1 cellular context compared by ENCODE assay signal in the genomic region with DNA sequence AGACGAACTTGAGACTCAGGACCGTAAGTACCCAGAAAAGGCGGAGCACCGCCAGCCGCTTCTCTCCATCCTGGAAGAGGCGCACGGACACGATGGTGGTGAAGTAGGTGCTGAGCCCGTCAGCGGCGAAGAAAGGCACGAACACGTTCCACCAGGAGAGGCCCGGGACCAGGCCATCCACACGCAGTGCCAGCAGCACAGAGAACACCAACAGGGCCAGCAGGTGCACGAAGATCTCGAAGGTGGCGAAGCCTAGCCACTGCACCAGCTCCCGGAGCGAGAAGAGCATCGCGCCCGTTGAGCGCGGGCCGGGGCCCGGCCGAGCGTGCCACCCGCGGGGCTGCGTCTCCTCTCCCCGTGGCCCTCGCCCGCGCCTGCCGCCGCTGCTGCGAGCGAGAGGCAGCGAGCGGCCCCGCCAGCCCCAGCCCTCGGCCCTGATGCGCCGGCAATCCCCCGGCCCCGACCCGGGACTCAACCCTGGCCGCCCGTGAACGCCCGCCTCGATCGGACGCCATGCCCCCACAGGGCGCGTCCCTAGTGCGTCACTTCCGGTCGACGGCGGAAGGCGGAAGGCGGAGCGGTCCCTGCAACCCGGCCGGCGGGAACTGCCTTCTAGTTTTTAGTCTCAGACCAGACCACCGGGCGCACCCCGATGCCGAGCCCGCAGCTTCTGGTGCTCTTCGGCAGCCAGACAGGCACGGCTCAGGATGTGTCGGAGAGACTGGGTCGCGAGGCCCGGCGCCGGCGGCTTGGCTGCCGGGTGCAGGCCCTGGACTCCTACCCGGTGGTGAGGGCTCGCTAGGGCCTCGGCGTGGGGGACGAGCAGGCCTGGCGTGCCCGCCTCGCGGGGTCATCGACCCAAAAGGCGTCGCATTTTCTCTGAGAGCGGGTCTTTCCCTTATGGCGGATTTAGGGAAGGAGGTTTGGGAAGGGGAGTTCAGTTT.
TF ChIP-seq lines count a peak whose summit lies in the region.

Gene NDOR1 (plus strand): TSS at position 575 of the 944 bp plus-strand sequence. CDS start 78 bp downstream, at position 653.
Gene TMEM203 (minus strand): TSS at position 523 of the 944 bp plus-strand sequence. CDS start 234 bp downstream, at position 289.

TF ChIP-seq in HepG2, 621 proteins besides CTCF, POLR2A, EP300 and RAD21 (continued from another document and continues in another):
- peak; percentile 63 for TF ChIP-seq ZNF781 (CRISPR knock-in tag; IDR thresholded peaks at IDR 0.05; ENCODE audit: borderline replicate concordance, not compliant biosample characterization)
- TF ChIP-seq TAF1 (CRISPR knock-in tag; IDR thresholded peaks at IDR 0.05), result peak; percentile 79
- peak; percentile 77 for TF ChIP-seq DR1 (CRISPR knock-in tag; IDR thresholded peaks at IDR 0.05)
- TF ChIP-seq, protein P1, sequence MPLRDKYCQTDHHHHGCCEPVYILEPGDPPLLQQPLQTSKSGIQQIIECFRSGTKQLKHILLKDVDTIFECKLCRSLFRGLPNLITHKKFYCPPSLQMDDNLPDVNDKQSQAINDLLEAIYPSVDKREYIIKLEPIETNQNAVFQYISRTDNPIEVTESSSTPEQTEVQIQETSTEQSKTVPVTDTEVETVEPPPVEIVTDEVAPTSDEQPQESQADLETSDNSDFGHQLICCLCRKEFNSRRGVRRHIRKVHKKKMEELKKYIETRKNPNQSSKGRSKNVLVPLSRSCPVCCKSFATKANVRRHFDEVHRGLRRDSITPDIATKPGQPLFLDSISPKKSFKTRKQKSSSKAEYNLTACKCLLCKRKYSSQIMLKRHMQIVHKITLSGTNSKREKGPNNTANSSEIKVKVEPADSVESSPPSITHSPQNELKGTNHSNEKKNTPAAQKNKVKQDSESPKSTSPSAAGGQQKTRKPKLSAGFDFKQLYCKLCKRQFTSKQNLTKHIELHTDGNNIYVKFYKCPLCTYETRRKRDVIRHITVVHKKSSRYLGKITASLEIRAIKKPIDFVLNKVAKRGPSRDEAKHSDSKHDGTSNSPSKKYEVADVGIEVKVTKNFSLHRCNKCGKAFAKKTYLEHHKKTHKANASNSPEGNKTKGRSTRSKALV (CRISPR knock-in tag; IDR thresholded peaks at IDR 0.05), result peak; percentile 23; the same call in 1 of the 2 replicates
- 0 out of 2 replicates have a peak, but pooled peaks have one; percentile 18 for TF ChIP-seq MNT (IDR thresholded peaks at IDR 0.05)
- peak; percentile 83; the same call in 1 of the 2 replicates for TF ChIP-seq SIN3A (IDR thresholded peaks at IDR 0.05; ENCODE audit: borderline replicate concordance, low read depth, low read length)
- TF ChIP-seq ZNF367 (CRISPR knock-in tag; IDR thresholded peaks at IDR 0.05; ENCODE audit: borderline replicate concordance), result no peak
- peak; percentile 73 for TF ChIP-seq NR2C2 (CRISPR knock-in tag; IDR thresholded peaks at IDR 0.05; ENCODE audit: borderline replicate concordance)
- no peak for TF ChIP-seq ZNF142 (CRISPR knock-in tag; IDR thresholded peaks at IDR 0.05)
- 0 out of 2 replicates have a peak, but pooled peaks have one; percentile 47 for TF ChIP-seq SMYD3 (CRISPR knock-in tag; IDR thresholded peaks at IDR 0.05)
- 0 out of 2 replicates have a peak, but pooled peaks have one; percentile 40 for TF ChIP-seq ZNF30 (CRISPR knock-in tag; IDR thresholded peaks at IDR 0.05)
- peak; percentile 95 for TF ChIP-seq KMT2B (CRISPR knock-in tag; IDR thresholded peaks at IDR 0.05)
- TF ChIP-seq ZNF232 (CRISPR knock-in tag; IDR thresholded peaks at IDR 0.05; ENCODE audit: borderline replicate concordance), result 0 out of 2 replicates have a peak, but pooled peaks have one; percentile 67
- 0 out of 2 replicates have a peak, but pooled peaks have one; percentile 33 for TF ChIP-seq ZNF441 (CRISPR knock-in tag; IDR thresholded peaks at IDR 0.05; ENCODE audit: borderline replicate concordance)
- TF ChIP-seq ZNF446 (CRISPR knock-in tag; IDR thresholded peaks at IDR 0.05), result peak; percentile 45; the same call in 1 of the 2 replicates
- peak; percentile 62; the same call in 1 of the 2 replicates for TF ChIP-seq MEIS1 (CRISPR knock-in tag; IDR thresholded peaks at IDR 0.05; ENCODE audit: borderline replicate concordance)
- TF ChIP-seq TSC22D2 (CRISPR knock-in tag; IDR thresholded peaks at IDR 0.05; ENCODE audit: borderline replicate concordance), result no peak
- TF ChIP-seq CHD4 (IDR thresholded peaks at IDR 0.05; ENCODE audit: borderline replicate concordance, low read length), result no peak
- peak; percentile 32; the same call in 1 of the 2 replicates for TF ChIP-seq ZNF670 (CRISPR knock-in tag; IDR thresholded peaks at IDR 0.05; ENCODE audit: borderline replicate concordance)
- peak; percentile 54; the same call in 1 of the 2 replicates for TF ChIP-seq RXRA (CRISPR knock-in tag; IDR thresholded peaks at IDR 0.05)
- no peak for TF ChIP-seq NCOA5 (CRISPR knock-in tag; IDR thresholded peaks at IDR 0.05)
- peak; percentile 96 for TF ChIP-seq PHF8 (CRISPR knock-in tag; IDR thresholded peaks at IDR 0.05)
- no peak for TF ChIP-seq ZNF33A (CRISPR knock-in tag; IDR thresholded peaks at IDR 0.05; ENCODE audit: borderline replicate concordance)
- TF ChIP-seq CBX5 (CRISPR knock-in tag; IDR thresholded peaks at IDR 0.05; ENCODE audit: borderline replicate concordance), result 0 out of 2 replicates have a peak, but pooled peaks have one; percentile 64
- no peak for TF ChIP-seq FOXO4 (CRISPR knock-in tag; conservative IDR thresholded peaks at IDR 0.05)
- TF ChIP-seq SSRP1 (CRISPR knock-in tag; IDR thresholded peaks at IDR 0.05), result no peak
- no peak for TF ChIP-seq NFRKB (IDR thresholded peaks at IDR 0.05)
- TF ChIP-seq RAD51 (IDR thresholded peaks at IDR 0.05; ENCODE audit: borderline replicate concordance), result no peak
- no peak; the same call in 1 of the 2 replicates for TF ChIP-seq ZNF816 (CRISPR knock-in tag; IDR thresholded peaks at IDR 0.05; ENCODE audit: borderline replicate concordance)
- peak; percentile 53 for TF ChIP-seq ISL2 (CRISPR knock-in tag; IDR thresholded peaks at IDR 0.05)
- no peak; the same call in 1 of the 2 replicates for TF ChIP-seq HES4 (CRISPR knock-in tag; IDR thresholded peaks at IDR 0.05; ENCODE audit: borderline replicate concordance)
- no peak for TF ChIP-seq HDAC6 (IDR thresholded peaks at IDR 0.05; ENCODE audit: low read depth, low read length)
- no peak for TF ChIP-seq ZNF609 (CRISPR knock-in tag; IDR thresholded peaks at IDR 0.05; ENCODE audit: borderline replicate concordance)
- TF ChIP-seq DZIP1 (CRISPR knock-in tag; IDR thresholded peaks at IDR 0.05), result no peak
- 0 out of 2 replicates have a peak, but pooled peaks have one; percentile 45 for TF ChIP-seq ZSCAN12 (CRISPR knock-in tag; IDR thresholded peaks at IDR 0.05)
- TF ChIP-seq ZKSCAN8 (CRISPR knock-in tag; IDR thresholded peaks at IDR 0.05; ENCODE audit: borderline replicate concordance), result no peak
